Comparison of ENCODE assay signal across 35 cellular contexts in the genomic region with DNA sequence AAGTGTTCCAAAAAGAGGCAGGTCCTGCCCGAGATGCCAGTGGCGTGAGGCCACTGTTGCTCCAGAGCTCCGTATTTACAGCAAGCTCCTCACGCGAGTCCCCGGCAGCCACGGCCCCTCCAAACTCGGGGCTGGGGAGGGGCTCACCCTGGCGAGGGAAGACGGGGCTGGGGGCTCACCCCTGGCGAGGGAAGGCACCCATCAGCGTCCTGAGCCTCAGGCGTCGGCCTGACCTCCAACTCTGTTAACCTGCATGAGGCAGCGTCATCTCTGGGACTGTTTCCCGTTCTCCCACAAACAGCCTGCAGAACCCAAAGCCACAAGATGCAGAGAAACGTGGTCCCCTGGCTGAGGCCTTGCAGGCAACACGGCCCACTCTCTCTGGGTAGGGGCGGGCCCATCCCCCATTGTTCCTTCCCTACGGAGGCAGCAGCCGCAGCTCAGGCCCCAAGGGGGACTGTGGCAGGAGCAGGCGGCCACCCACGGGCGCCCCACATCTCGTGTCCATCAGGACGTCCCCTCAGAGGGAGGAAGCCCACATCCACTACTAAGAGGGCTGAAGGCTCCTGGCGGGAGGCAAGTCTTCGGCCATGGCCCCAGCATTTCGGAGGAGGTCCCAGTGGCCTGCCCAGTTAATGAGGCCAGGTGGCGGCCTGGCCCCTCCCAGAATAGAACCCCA. TPM values are rescaled to one million over a fixed set of nuclear protein-coding genes. Genes with fewer than 3 reads are reported as not detected.
"Had no signal": no experiment of that assay in that cellular context is flagged by ENCODE, and none has a peak within 500 bp of the region (broad histone marks: within the 10 kb centered on the region; RNA-seq: fewer than 3 reads in every experiment).

No MANE protein-coding gene starts in this region.

- H3K9me3 ChIP-seq: esophagus squamous epithelium, gastroesophageal sphincter had no signal

- H3K27ac ChIP-seq: brain microvascular endothelial cell, esophagus squamous epithelium, gastroesophageal sphincter had no signal

- H3K36me3 ChIP-seq: brain microvascular endothelial cell, esophagus squamous epithelium, gastroesophageal sphincter had no signal

- ATAC-seq: activated CD4-positive, alpha-beta T cell treated with anti-CD3 and anti-CD28 coated beads for 36 hours; activated CD8-positive, alpha-beta memory T cell treated with anti-CD3 and anti-CD28 coated beads, Interleukin-2, amount 10 ng/mL, durations not matched to agents 7 days and 5 days; activated CD8-positive, alpha-beta T cell treated with anti-CD3 and anti-CD28 coated beads, Interleukin-2, amount 10 ng/mL, durations not matched to agents 7 days and 5 days; effector memory CD8-positive, alpha-beta T cell; gastroesophageal sphincter; T-helper 17 cell had no signal

- H3K4me3 Mint-ChIP-seq: activated CD4-positive, alpha-beta memory T cell treated with anti-CD3 and anti-CD28 coated beads for 36 hours; activated CD4-positive, alpha-beta T cell treated with anti-CD3 and anti-CD28 coated beads for 36 hours; activated CD4-positive, alpha-beta T cell treated with anti-CD3 and anti-CD28 coated beads, Interleukin-2, amount 10 ng/mL, durations not matched to agents 24 days and 14 days; activated CD8-positive, alpha-beta memory T cell treated with anti-CD3 and anti-CD28 coated beads, Interleukin-2, amount 10 ng/mL, durations not matched to agents 7 days and 5 days; activated CD8-positive, alpha-beta T cell treated with anti-CD3 and anti-CD28 coated beads, Interleukin-2, amount 10 ng/mL, durations not matched to agents 7 days and 5 days; activated naive CD4-positive, alpha-beta T cell treated with anti-CD3 and anti-CD28 coated beads for 36 hours; activated naive CD4-positive, alpha-beta T cell treated with anti-CD3 and anti-CD28 coated beads, Interleukin-2, amount 50 U/mL, for 24 hours; activated naive CD8-positive, alpha-beta T cell treated with anti-CD3 and anti-CD28 coated beads, Interleukin-2, amount 10 ng/mL, durations not matched to agents 7 days and 5 days; activated T-helper 1 cell treated with anti-CD3 and anti-CD28 coated beads, Interleukin-12 subunit alpha, Interleukin-12 subunit beta, Interleukin-2, Interleukin-4 antibody, amounts not matched to agents 30 ng/mL and 10 ng/mL and 1 ng/mL, durations not matched to agents 14 hours and 24 hours and 36 hours; central memory CD8-positive, alpha-beta T cell; effector memory CD8-positive, alpha-beta T cell; T-helper 17 cell; T-helper 2 cell treated with Interferon-gamma antibody and Interleukin-4, amounts not matched to agents 5 μg/mL and 100 μg/mL, for 36 hours had no signal

- H3K4me3 ChIP-seq: esophagus squamous epithelium, gastroesophageal sphincter had no signal

- H3K4me1 Mint-ChIP-seq: activated CD4-positive, alpha-beta T cell treated with anti-CD3 and anti-CD28 coated beads for 36 hours; activated CD4-positive, alpha-beta T cell treated with anti-CD3 and anti-CD28 coated beads, Interleukin-2, amount 10 ng/mL, durations not matched to agents 24 days and 14 days; activated CD8-positive, alpha-beta memory T cell treated with anti-CD3 and anti-CD28 coated beads, Interleukin-2, amount 10 ng/mL, durations not matched to agents 7 days and 5 days; activated naive CD8-positive, alpha-beta T cell treated with anti-CD3 and anti-CD28 coated beads, Interleukin-2, amount 10 ng/mL, durations not matched to agents 7 days and 5 days; central memory CD8-positive, alpha-beta T cell; T-helper 17 cell had no signal

- DNase-seq: activated CD4-positive, alpha-beta memory T cell treated with anti-CD3 and anti-CD28 coated beads for 36 hours; activated CD4-positive, alpha-beta T cell treated with anti-CD3 and anti-CD28 coated beads for 36 hours; activated CD4-positive, alpha-beta T cell treated with anti-CD3 and anti-CD28 coated beads, Interleukin-2, amount 10 ng/mL, durations not matched to agents 24 days and 14 days; activated CD4-positive, CD25-positive, alpha-beta regulatory T cell; activated CD4-positive, CD25-positive, alpha-beta regulatory T cell treated with anti-CD3 and anti-CD28 coated beads, Interleukin-2, amount 50 U/mL, for 72 hours; activated CD8-positive, alpha-beta memory T cell treated with anti-CD3 and anti-CD28 coated beads, Interleukin-2, amount 10 ng/mL, durations not matched to agents 7 days and 5 days; activated CD8-positive, alpha-beta memory T cell treated with anti-CD3 and anti-CD28 coated beads, Interleukin-2, amount 50 U/mL, for 4 hours; activated CD8-positive, alpha-beta T cell treated with anti-CD3 and anti-CD28 coated beads, Interleukin-2, amount 10 ng/mL, durations not matched to agents 7 days and 5 days; activated effector memory CD4-positive, alpha-beta T cell treated with anti-CD3 and anti-CD28 coated beads, Interleukin-2, amount 50 U/mL, for 16 hours; activated naive CD4-positive, alpha-beta T cell treated with anti-CD3 and anti-CD28 coated beads for 36 hours; activated naive CD8-positive, alpha-beta T cell treated with anti-CD3 and anti-CD28 coated beads, Interleukin-2, amount 10 ng/mL, durations not matched to agents 7 days and 5 days; activated T-cell treated with anti-CD3 and anti-CD28 coated beads, Interleukin-2, amount 50 U/mL, for 1 hour; activated T-cell treated with anti-CD3 and anti-CD28 coated beads, Interleukin-2, amount 50 U/mL, for 48 hours; brain microvascular endothelial cell; cortex of kidney; dermis blood vessel endothelial cell; effector memory CD8-positive, alpha-beta T cell; erythroblast; esophagus squamous epithelium; foreskin melanocyte; T-helper 1 cell; T-helper 17 cell; T1000 had no signal

- H3K27ac Mint-ChIP-seq: activated CD4-positive, alpha-beta memory T cell treated with anti-CD3 and anti-CD28 coated beads for 36 hours; activated CD4-positive, alpha-beta T cell treated with anti-CD3 and anti-CD28 coated beads for 36 hours; activated CD4-positive, alpha-beta T cell treated with anti-CD3 and anti-CD28 coated beads, Interleukin-2, amount 10 ng/mL, durations not matched to agents 24 days and 14 days; activated CD8-positive, alpha-beta memory T cell treated with anti-CD3 and anti-CD28 coated beads, Interleukin-2, amount 10 ng/mL, durations not matched to agents 7 days and 5 days; activated CD8-positive, alpha-beta T cell treated with anti-CD3 and anti-CD28 coated beads, Interleukin-2, amount 10 ng/mL, durations not matched to agents 7 days and 5 days; activated naive CD4-positive, alpha-beta T cell treated with anti-CD3 and anti-CD28 coated beads for 36 hours; activated naive CD4-positive, alpha-beta T cell treated with anti-CD3 and anti-CD28 coated beads, Interleukin-2, amount 50 U/mL, for 24 hours; activated naive CD8-positive, alpha-beta T cell treated with anti-CD3 and anti-CD28 coated beads, Interleukin-2, amount 10 ng/mL, durations not matched to agents 7 days and 5 days; activated T-helper 1 cell treated with anti-CD3 and anti-CD28 coated beads, Interleukin-12 subunit alpha, Interleukin-12 subunit beta, Interleukin-2, Interleukin-4 antibody, amounts not matched to agents 30 ng/mL and 10 ng/mL and 1 ng/mL, durations not matched to agents 14 hours and 24 hours and 36 hours; activated T-helper 2 cell treated with anti-CD3 and anti-CD28 coated beads, Interferon-gamma antibody, Interleukin-2, Interleukin-4, amounts not matched to agents 10 μg/mL and 5 μg/mL and 100 μg/mL, durations not matched to agents 14 hours and 24 hours and 36 hours; effector memory CD8-positive, alpha-beta T cell; T-helper 17 cell; T-helper 2 cell treated with Interferon-gamma antibody and Interleukin-4, amounts not matched to agents 5 μg/mL and 100 μg/mL, for 36 hours had no signal

- H3K36me3 Mint-ChIP-seq: activated CD4-positive, alpha-beta memory T cell treated with anti-CD3 and anti-CD28 coated beads for 36 hours; activated CD8-positive, alpha-beta memory T cell treated with anti-CD3 and anti-CD28 coated beads, Interleukin-2, amount 10 ng/mL, durations not matched to agents 7 days and 5 days; activated naive CD4-positive, alpha-beta T cell treated with anti-CD3 and anti-CD28 coated beads, Interleukin-2, amount 50 U/mL, for 24 hours; activated naive CD8-positive, alpha-beta T cell treated with anti-CD3 and anti-CD28 coated beads, Interleukin-2, amount 10 ng/mL, durations not matched to agents 7 days and 5 days had no signal

- H3K9me3 Mint-ChIP-seq: activated CD4-positive, alpha-beta memory T cell treated with anti-CD3 and anti-CD28 coated beads for 36 hours; activated CD4-positive, alpha-beta T cell treated with anti-CD3 and anti-CD28 coated beads, Interleukin-2, amount 10 ng/mL, durations not matched to agents 24 days and 14 days; activated naive CD4-positive, alpha-beta T cell treated with anti-CD3 and anti-CD28 coated beads for 36 hours; activated naive CD4-positive, alpha-beta T cell treated with anti-CD3 and anti-CD28 coated beads, Interleukin-2, amount 50 U/mL, for 24 hours; activated naive CD8-positive, alpha-beta T cell treated with anti-CD3 and anti-CD28 coated beads, Interleukin-2, amount 10 ng/mL, durations not matched to agents 7 days and 5 days; activated T-helper 1 cell treated with anti-CD3 and anti-CD28 coated beads, Interleukin-12 subunit alpha, Interleukin-12 subunit beta, Interleukin-2, Interleukin-4 antibody, amounts not matched to agents 30 ng/mL and 10 ng/mL and 1 ng/mL, durations not matched to agents 14 hours and 24 hours and 36 hours; activated T-helper 2 cell treated with anti-CD3 and anti-CD28 coated beads, Interferon-gamma antibody, Interleukin-2, Interleukin-4, amounts not matched to agents 10 μg/mL and 5 μg/mL and 100 μg/mL, durations not matched to agents 14 hours and 24 hours and 36 hours; central memory CD8-positive, alpha-beta T cell; effector memory CD8-positive, alpha-beta T cell; T-helper 2 cell treated with Interferon-gamma antibody and Interleukin-4, amounts not matched to agents 5 μg/mL and 100 μg/mL, for 36 hours had no signal

RNA-seq across cellular contexts. Expression of gene ADGRA1, which starts 4.2 kb away (rescaled TPM):
- total RNA-seq: activated CD4-positive, alpha-beta memory T cell treated with anti-CD3 and anti-CD28 coated beads for 36 hours; activated CD4-positive, alpha-beta T cell treated with anti-CD3 and anti-CD28 coated beads for 36 hours; activated CD4-positive, alpha-beta T cell treated with anti-CD3 and anti-CD28 coated beads, Interleukin-2, amount 10 ng/mL, durations not matched to agents 24 days and 14 days; activated CD8-positive, alpha-beta memory T cell treated with anti-CD3 and anti-CD28 coated beads for 36 hours; activated CD8-positive, alpha-beta memory T cell treated with anti-CD3 and anti-CD28 coated beads, Interleukin-2, amount 10 ng/mL, durations not matched to agents 7 days and 5 days; activated CD8-positive, alpha-beta T cell treated with anti-CD3 and anti-CD28 coated beads, Interleukin-2, amount 10 ng/mL, durations not matched to agents 7 days and 5 days; activated naive CD4-positive, alpha-beta T cell treated with anti-CD3 and anti-CD28 coated beads for 36 hours; activated naive CD8-positive, alpha-beta T cell treated with anti-CD3 and anti-CD28 coated beads, Interleukin-2, amount 10 ng/mL, durations not matched to agents 7 days and 5 days; activated T-helper 1 cell treated with anti-CD3 and anti-CD28 coated beads, Interleukin-12 subunit alpha, Interleukin-12 subunit beta, Interleukin-2, Interleukin-4 antibody, amounts not matched to agents 30 ng/mL and 10 ng/mL and 1 ng/mL, durations not matched to agents 14 hours and 24 hours and 36 hours; activated T-helper 2 cell treated with anti-CD3 and anti-CD28 coated beads, Interferon-gamma antibody, Interleukin-2, Interleukin-4, amounts not matched to agents 10 μg/mL and 5 μg/mL and 100 μg/mL, durations not matched to agents 14 hours and 24 hours and 36 hours; astrocyte; bronchial epithelial cell; dermis blood vessel endothelial cell; esophagus squamous epithelium; fibroblast of lung; fibroblast of villous mesenchyme; glomerular endothelial cell; T-helper 17 cell had no signal
- polyA plus RNA-seq: fibroblast of lung had no signal
